In genomic region chr15:66429117-66429516, GRCh38 we compare ENCODE assay signal across 19 cellular contexts. TPM values are rescaled to one million over a fixed set of nuclear protein-coding genes. Genes with fewer than 3 reads are reported as not detected.
DNase-seq lines count a peak whose midpoint lies in the region; ATAC-seq and TF ChIP-seq lines count a peak whose summit lies in the region.
"Had no signal": no experiment of that assay in that cellular context is flagged by ENCODE, and none has a peak within 500 bp of the region (broad histone marks: within the 10 kb centered on the region; RNA-seq: fewer than 3 reads in every experiment).

No MANE protein-coding gene starts in this region.

- H3K36me3 Mint-ChIP-seq in activated B cell treated with CpG ODN at 0.5 μM for 24 hours (ENCODE audit: low read depth), result peaks cover 20% of the 10 kb centered on the region

- CTCF ChIA-PET in activated B cell treated with CpG ODN at 0.5 μM for 24 hours (lab: Charles Lee), result no interaction called here

- peak; percentile 73 for ATAC-seq in activated B cell treated with CpG ODN at 0.5 μM for 24 hours (ENCODE audit: low read depth)
- no peak for ATAC-seq in left lobe of liver
- ATAC-seq in GM19351 (IDR thresholded peaks at IDR 0.05; ENCODE audit: unreplicated experiment), result no peak
- ATAC-seq: left cardiac atrium had no signal

- peak overlapping the region; percentile 35 for H3K4me3 Mint-ChIP-seq in activated B cell treated with CpG ODN at 0.5 μM for 24 hours
- H3K4me3 Mint-ChIP-seq: brain had no signal

- peaks cover 47% of the 10 kb centered on the region for H3K4me1 Mint-ChIP-seq in activated B cell treated with CpG ODN at 0.5 μM for 24 hours

- DNase-seq in NCI-H82 (lab: John Stamatoyannopoulos, UW) (peak; percentile 48), NCI-H82 treated with DMSO at 0.1 percent for 48 hours (lab: John Stamatoyannopoulos, UW; ENCODE audit: unreplicated experiment) (no peak), GF-D8 (lab: John Stamatoyannopoulos, UW) (peak; percentile 7), activated B cell treated with CpG ODN at 0.5 μM for 24 hours (no peak), pons (ENCODE audit: low spot score) (peak; percentile 36), mucosa of gallbladder (ENCODE audit: low spot score) (no peak), left lobe of liver (ENCODE audit: low spot score) (no peak)
- DNase-seq: activated CD4-positive, alpha-beta T cell treated with anti-CD3 and anti-CD28 coated beads for 1 hour; C1 segment of cervical spinal cord; GM23248; left cardiac atrium; MG63; midbrain; NCI-H187 treated with DMSO at 0.1 percent for 48 hours; stimulated activated CD4-positive, alpha-beta T cell treated with anti-CD3 and anti-CD28 coated beads, Interleukin-1b, Interleukin-23, amount 100 ng/mL, for 48 hours had no signal

- TF ChIP-seq CTCF in activated B cell treated with CpG ODN at 0.5 μM for 24 hours (IDR thresholded peaks at IDR 0.05), result no peak

- no peaks in the 10 kb centered on the region for H3K27me3 Mint-ChIP-seq in activated B cell treated with CpG ODN at 0.5 μM for 24 hours
- H3K27me3 Mint-ChIP-seq: brain, IgD-negative memory B cell had no signal

- POLR2A ChIA-PET in activated B cell treated with CpG ODN at 0.5 μM for 24 hours (lab: Charles Lee), result no interaction called here

- H3K27ac Mint-ChIP-seq in activated B cell treated with CpG ODN at 0.5 μM for 24 hours, result peak overlapping the region; percentile 31
- H3K27ac Mint-ChIP-seq: activated T-helper 2 cell treated with anti-CD3 and anti-CD28 coated beads, Interferon-gamma antibody, Interleukin-2, Interleukin-4, amounts not matched to agents 10 μg/mL and 5 μg/mL and 100 μg/mL, durations not matched to agents 14 hours and 24 hours and 36 hours had no signal

- no peaks in the 10 kb centered on the region for H3K9me3 Mint-ChIP-seq in activated B cell treated with CpG ODN at 0.5 μM for 24 hours
- H3K9me3 Mint-ChIP-seq: activated T-helper 2 cell treated with anti-CD3 and anti-CD28 coated beads, Interferon-gamma antibody, Interleukin-2, Interleukin-4, amounts not matched to agents 10 μg/mL and 5 μg/mL and 100 μg/mL, durations not matched to agents 14 hours and 24 hours and 36 hours; IgD-negative memory B cell had no signal

- intact Hi-C loops in activated B cell treated with CpG ODN at 0.5 μM for 24 hours (cut with micrococcal nuclease), result loop anchor here (2.0 kb wide), 1 partner anchor 42 kb away; the partner anchor contains the start of gene MAP2K1

RNA-seq across cellular contexts. Expression of gene MAP2K1, which starts 42.4 kb away (rescaled TPM):
- total RNA-seq in activated B cell treated with CpG ODN at 0.5 μM for 24 hours (37.9 and 42.0 TPM in 2 replicates), mucosa of gallbladder (48.2 TPM), left lobe of liver (73.8 TPM)

Comparison
In these comparisons a context has a peak if more than half of its experiments do, and no peak if none do; other contexts are left out.
1. DNase-seq: peak in NCI-H82 (single experiment), GF-D8 (single experiment) and pons (single experiment); none in NCI-H82 treated with DMSO at 0.1 percent for 48 hours (single experiment), activated B cell treated with CpG ODN at 0.5 μM for 24 hours (single experiment), mucosa of gallbladder (single experiment) and left lobe of liver (single experiment).